In genomic region chr17:57899391-57899790, GRCh38 we compare ENCODE assay signal across 9 cellular contexts. TPM values are rescaled to one million over a fixed set of nuclear protein-coding genes. Genes with fewer than 3 reads are reported as not detected.
DNase-seq lines count a peak whose midpoint lies in the region; ATAC-seq lines count a peak whose summit lies in the region.
"Had no signal": no experiment of that assay in that cellular context is flagged by ENCODE, and none has a peak within 500 bp of the region (broad histone marks: within the 10 kb centered on the region; RNA-seq: fewer than 3 reads in every experiment).

No MANE protein-coding gene starts in this region.

- no peaks in the 10 kb centered on the region for H3K9me3 ChIP-seq in duodenal mucosa (ENCODE audit: control insufficient read depth in 1 of 2, low read length in 2 of 2)
- no peaks in the 10 kb centered on the region for H3K9me3 ChIP-seq in muscle layer of colon (ENCODE audit: low read length)
- no peaks in the 10 kb centered on the region for H3K9me3 ChIP-seq in effector memory CD4-positive, alpha-beta T cell (ENCODE audit: control insufficient read depth, low read length)

- intact Hi-C loops in Right ventricle myocardium inferior (cut with DNase I), result loop anchor here (2.0 kb wide), 1 partner anchor 41 kb away; no protein-coding TSS in a partner anchor
- intact Hi-C loops in cardiac septum (cut with DNase I), result loop anchor here (5.0 kb wide), 1 partner anchor 38 kb away; no protein-coding TSS in a partner anchor

- peaks cover 61 to 74% of the 10 kb centered on the region in 2 donors for H3K4me1 ChIP-seq in duodenal mucosa (ENCODE audit: control insufficient read depth in 1 of 2, insufficient read depth in 2 of 2, low read length in 2 of 2)
- H3K4me1 ChIP-seq in muscle layer of colon (ENCODE audit: insufficient read depth, low read length), result peaks cover 87% of the 10 kb centered on the region
- H3K4me1 ChIP-seq in effector memory CD4-positive, alpha-beta T cell (ENCODE audit: control insufficient read depth, insufficient read depth, low read length, poor library complexity, severe bottlenecking), result peaks cover 4% of the 10 kb centered on the region

- ATAC-seq in Right ventricle myocardium inferior, result peak; percentile 8
- no peak for ATAC-seq in GM19463 (IDR thresholded peaks at IDR 0.05; ENCODE audit: unreplicated experiment)

- H3K27me3 ChIP-seq in duodenal mucosa (ENCODE audit: control insufficient read depth in 1 of 2, insufficient read depth in 2 of 2, low read length in 2 of 2) (no peaks in the 10 kb centered on the region), muscle layer of colon (ENCODE audit: control insufficient read depth in 1 of 2, insufficient read depth in 2 of 2, low read length in 2 of 2) (no peaks in the 10 kb centered on the region)
- H3K27me3 ChIP-seq in effector memory CD4-positive, alpha-beta T cell (replicated peaks; ENCODE audit: control insufficient read depth, insufficient read depth, low read length, poor library complexity, severe bottlenecking), result no peaks in the 10 kb centered on the region

- no peak overlapping the region for H3K4me3 ChIP-seq in duodenal mucosa (ENCODE audit: low read depth in 1 of 2, low read length in 2 of 2)
- no peak overlapping the region for H3K4me3 ChIP-seq in muscle layer of colon (ENCODE audit: low read depth in 1 of 2, low read length in 2 of 2)
- H3K4me3 ChIP-seq in effector memory CD4-positive, alpha-beta T cell (ENCODE audit: insufficient read depth, low read depth, low read length, poor library complexity, severe bottlenecking), result no peak overlapping the region

- H3K36me3 ChIP-seq in duodenal mucosa (ENCODE audit: control insufficient read depth in 1 of 2, insufficient read depth in 2 of 2, low read length in 2 of 2), result no peaks in the 10 kb centered on the region
- H3K36me3 ChIP-seq in muscle layer of colon (ENCODE audit: insufficient read depth, low read length), result no peaks in the 10 kb centered on the region
- H3K36me3 ChIP-seq in effector memory CD4-positive, alpha-beta T cell (ENCODE audit: control insufficient read depth, insufficient read depth, low read length), result no peaks in the 10 kb centered on the region

- no peak for DNase-seq in Right ventricle myocardium inferior (ENCODE audit: missing footprints)
- DNase-seq in cardiac septum (ENCODE audit: low spot score), result no peak
- no peak for DNase-seq in effector memory CD4-positive, alpha-beta T cell
- DNase-seq in activated gamma-delta T cell treated with Interleukin-2 at 50 U/mL for 16 hours, result no peak
- no peak for DNase-seq in NCI-H524 treated with DMSO at 0.1 percent for 48 hours (lab: John Stamatoyannopoulos, UW)
- DNase-seq: activated B cell treated with CpG ODN at 0.5 μM for 24 hours had no signal

- H3K27ac ChIP-seq in duodenal mucosa (ENCODE audit: low read depth, low read length), result peak overlapping the region; percentile 68
- H3K27ac ChIP-seq in muscle layer of colon (ENCODE audit: low read depth, low read length), result peak overlapping the region; percentile 94
- no peak overlapping the region for H3K27ac ChIP-seq in effector memory CD4-positive, alpha-beta T cell (ENCODE audit: insufficient read depth, low read length, poor library complexity, severe bottlenecking)

- H3K9ac ChIP-seq in duodenal mucosa (ENCODE audit: low read depth in 1 of 2, low read length in 2 of 2) (peak overlapping the region; percentile 20 to 29), muscle layer of colon (ENCODE audit: low read length) (peak overlapping the region; percentile 39)

RNA-seq across cellular contexts. Expression of gene MRPS23, which starts 49.5 kb away (rescaled TPM):
- 86.7 TPM for total RNA-seq in Right ventricle myocardium inferior
- 59.6 TPM for total RNA-seq in cardiac septum

RNA-seq across cellular contexts. Expression of gene CUEDC1, which starts 55.8 kb away (rescaled TPM):
- total RNA-seq in Right ventricle myocardium inferior (49.1 TPM), cardiac septum (46.6 TPM)
- total RNA-seq: activated B cell treated with CpG ODN at 0.5 μM for 24 hours had no signal
